Comparison of ENCODE assay signal across 16 cellular contexts in the genomic region with DNA sequence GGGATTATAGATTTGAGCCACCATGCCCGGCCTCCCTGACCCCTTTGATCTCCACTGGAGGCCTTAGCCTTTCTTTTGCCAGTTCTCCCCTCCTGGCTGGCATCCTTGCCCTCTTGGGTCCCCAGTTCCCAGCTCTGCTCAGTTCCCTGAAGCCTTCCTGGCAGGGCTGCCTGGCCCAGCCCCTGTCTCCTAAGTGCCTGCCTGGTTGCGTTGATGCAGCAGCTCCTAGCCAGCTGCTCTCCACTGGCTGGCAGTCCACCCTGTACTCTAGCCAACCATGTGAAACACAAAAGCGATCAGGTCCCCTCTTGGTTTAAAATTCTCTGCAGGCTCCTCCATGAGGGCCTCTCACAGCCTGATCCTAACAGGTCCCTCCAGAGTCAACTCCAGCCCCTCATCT.
"Had no signal": no experiment of that assay in that cellular context is flagged by ENCODE, and none has a peak within 500 bp of the region (broad histone marks: within the 10 kb centered on the region; RNA-seq: fewer than 3 reads in every experiment).

No MANE protein-coding gene starts in this region.

- ATAC-seq: mucosa of descending colon; naive thymus-derived CD8-positive, alpha-beta T cell; sciatic nerve; stimulated activated naive B cell treated with anti-CD40 and anti-IgM and Interleukin-4, amounts not matched to agents 10 μg/mL and 1 μg/mL and 100 μg/mL, for 72 hours had no signal

- H3K36me3 ChIP-seq: heart right ventricle, spleen, stomach had no signal

- H3K27ac ChIP-seq: dorsolateral prefrontal cortex, heart right ventricle, spleen, stomach had no signal

- H3K4me3 ChIP-seq: dorsolateral prefrontal cortex, heart right ventricle, mucosa of descending colon, spleen, stomach had no signal

- H3K4me1 ChIP-seq: heart right ventricle, spleen, stomach had no signal

- DNase-seq: cortex of kidney; effector CD8-positive, alpha-beta T cell; foreskin melanocyte; islet precursor cell; mucosa of descending colon; naive thymus-derived CD8-positive, alpha-beta T cell; stimulated activated CD4-positive, alpha-beta T cell treated with anti-CD3 and anti-CD28 coated beads, Interleukin-15, amount 100 ng/mL, for 24 hours; stimulated activated CD4-positive, alpha-beta T cell treated with anti-CD3 and anti-CD28 coated beads, Interleukin-1b, Interleukin-23, amount 100 ng/mL, for 48 hours; stimulated activated CD4-positive, alpha-beta T cell treated with anti-CD3 and anti-CD28 coated beads, Interleukin-4, amount 100 ng/mL, for 4 hours; stimulated activated naive B cell treated with anti-CD40 and anti-IgM and Interleukin-4, amounts not matched to agents 10 μg/mL and 1 μg/mL and 100 μg/mL, for 72 hours; stomach; trophoblast cell had no signal

- H3K9me3 ChIP-seq: heart right ventricle, mucosa of descending colon, spleen, stomach had no signal
